ENCODE assay signal across 8 cellular contexts in the genomic region with DNA sequence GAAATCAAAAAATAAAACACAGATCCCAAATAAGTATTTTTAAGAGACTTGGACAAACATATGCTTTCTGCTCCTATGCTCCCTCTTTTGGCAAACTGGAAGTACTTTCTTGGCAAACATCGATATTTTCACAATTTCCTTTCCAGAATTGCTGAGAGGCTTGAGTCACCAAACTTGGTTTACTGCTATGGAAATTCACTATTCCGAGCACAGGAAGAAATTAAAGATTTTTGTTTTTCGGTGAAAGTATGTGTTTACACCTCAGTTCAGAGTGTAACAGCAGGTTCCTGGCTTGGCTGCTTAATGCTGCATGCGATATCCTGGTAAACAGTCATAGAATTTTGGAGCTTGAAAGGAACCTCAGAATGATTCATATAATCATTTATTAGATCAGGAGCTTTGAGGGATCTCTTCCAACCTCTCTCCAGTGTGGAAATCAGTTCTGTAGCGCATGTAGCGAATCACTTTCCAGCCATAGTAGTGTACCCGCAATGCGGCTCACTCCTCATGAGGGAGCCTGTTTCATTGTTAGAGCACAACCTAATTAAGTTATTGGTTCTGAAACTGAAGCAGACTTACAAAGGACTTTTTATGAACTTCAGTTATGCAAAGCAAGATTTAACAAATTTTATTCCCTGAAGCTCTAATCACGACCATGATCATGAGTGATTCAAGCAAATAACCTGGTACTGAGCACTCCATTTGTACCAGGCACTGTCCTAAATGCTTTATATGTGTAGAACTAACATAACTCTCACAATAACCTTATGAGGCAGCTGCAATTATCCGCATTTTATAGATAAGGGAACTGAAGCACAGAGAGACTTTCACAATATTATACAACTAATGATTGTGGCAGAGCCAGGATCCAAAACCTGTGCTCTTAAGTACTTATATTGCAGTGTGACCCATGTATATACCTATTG. TPM values are rescaled to one million over a fixed set of nuclear protein-coding genes. Genes with fewer than 3 reads are reported as not detected.
DNase-seq lines count a peak whose midpoint lies in the region; ATAC-seq and TF ChIP-seq lines count a peak whose summit lies in the region.

No MANE protein-coding gene starts in this region.

- peak; percentile 27 to 76 (median 66) for ATAC-seq in heart right ventricle
- ATAC-seq in HG03175 (IDR thresholded peaks at IDR 0.05; ENCODE audit: unreplicated experiment), result no peak
- ATAC-seq in GM18870 (IDR thresholded peaks at IDR 0.05; ENCODE audit: unreplicated experiment), result no peak

- WGBS in heart right ventricle, 2 donors, result 45 to 61% methylated on average over 10 of the region's 10 CpGs

- peaks cover 35% of the 10 kb centered on the region for H3K4me1 ChIP-seq in adipocyte (ENCODE audit: control insufficient read depth, insufficient read depth, low read length)
- H3K4me1 ChIP-seq in heart right ventricle, result peaks cover 2 to 51% (median 34%) of the 10 kb centered on the region in 9 donors
- peaks cover 0 to 16% (median 10%) of the 10 kb centered on the region in 3 donors for H3K4me1 ChIP-seq in skeletal muscle tissue (ENCODE audit: control insufficient read depth in 3 of 3, insufficient read depth in 3 of 3, low read length in 3 of 3)

- intact Hi-C loops in heart right ventricle (cut with DNase I), result loop anchor here in 7 of 10 donors (2.0 to 10.0 kb wide), 7 partner anchors 47 to 120 kb away; a partner anchor contains a TSS

- H3K27ac ChIP-seq in 22Rv1 (no peak overlapping the region), heart right ventricle (peak overlapping the region; percentile 20 to 82 (median 66)), skeletal muscle tissue (ENCODE audit: low read depth, low read length) (peak overlapping the region; percentile 64)

- H3K27me3 ChIP-seq in adipocyte (replicated peaks; ENCODE audit: control insufficient read depth, insufficient read depth, low read length) (no peaks in the 10 kb centered on the region), heart right ventricle (no peaks in the 10 kb centered on the region), skeletal muscle tissue (ENCODE audit: control insufficient read depth in 3 of 3, insufficient read depth in 3 of 3, low read length in 3 of 3) (no peaks in the 10 kb centered on the region)

- H3K4me3 ChIP-seq in HFF-Myc (replicated peaks; ENCODE audit: low read depth, low read length) (peak overlapping the region; percentile 25), adipocyte (ENCODE audit: low read length) (peak overlapping the region; percentile 70), heart right ventricle (peak overlapping the region in 8 of 10 donors; percentile 2 to 44 (median 28)), skeletal muscle tissue (ENCODE audit: low read length in 3 of 3) (peak overlapping the region; percentile 22 to 73 (median 30))

- H3K36me3 ChIP-seq in adipocyte (ENCODE audit: control insufficient read depth, insufficient read depth, low read length, severe bottlenecking) (no peaks in the 10 kb centered on the region), heart right ventricle (peaks cover 0 to 14% (median 0%) of the 10 kb centered on the region in 9 donors), skeletal muscle tissue (ENCODE audit: control insufficient read depth in 3 of 3, insufficient read depth in 3 of 3, low read length in 3 of 3) (no peaks in the 10 kb centered on the region)

- H3K9ac ChIP-seq in adipocyte (ENCODE audit: low read length) (peak overlapping the region; percentile 78), skeletal muscle tissue (ENCODE audit: low read depth in 1 of 3, low read length in 3 of 3) (peak overlapping the region; percentile 50 to 60 (median 58))

- DNase-seq in HFF-Myc (ENCODE audit: extremely low read depth, low read depth) (peak; percentile 75), adipocyte (ENCODE audit: low read depth) (peak; percentile 93), heart right ventricle (no peak)
- no peak for DNase-seq in stimulated activated CD4-positive, alpha-beta T cell treated with anti-CD3 and anti-CD28 coated beads, Interleukin-2, amount 100 ng/mL, for 24 hours

- H3K9me3 ChIP-seq in adipocyte (ENCODE audit: control insufficient read depth, low read length) (no peaks in the 10 kb centered on the region), heart right ventricle (no peaks in the 10 kb centered on the region), skeletal muscle tissue (ENCODE audit: control insufficient read depth in 3 of 3, low read length in 3 of 3) (no peaks in the 10 kb centered on the region)

- TF ChIP-seq CTCF in 22Rv1 (IDR thresholded peaks at IDR 0.05) (peak; percentile 85), HFF-Myc (IDR thresholded peaks at IDR 0.05; ENCODE audit: low read depth, low read length, missing control alignments) (peak; percentile 56), heart right ventricle (IDR thresholded peaks at IDR 0.05) (peak; percentile 27 to 73 (median 54))

RNA-seq across cellular contexts. Expression of a gene that starts 56.4 kb away (rescaled TPM):
- total RNA-seq in heart right ventricle, result 1,000 to 10,000 TPM; 1,003 to 4,750 (median 1,632) TPM
- polyA plus RNA-seq in heart right ventricle, result 100 to 1,000 TPM; 316 to 678 TPM
- 515 TPM for total RNA-seq in skeletal muscle tissue

Comparison
In these comparisons a context has a peak if more than half of its experiments do, and no peak if none do; other contexts are left out.
1. DNase-seq: peak in HFF-Myc (single experiment) and adipocyte (single experiment); none in heart right ventricle (0 of 2) and stimulated activated CD4-positive, alpha-beta T cell treated with anti-CD3 and anti-CD28 coated beads, Interleukin-2, amount 100 ng/mL, for 24 hours (0 of 2).
2. ATAC-seq: peak in heart right ventricle (8 of 8); none in HG03175 (single experiment) and GM18870 (single experiment).
3. Peak in every context shown above with its lines, with median percentiles within 50 percentile points of each other: CTCF ChIP-seq and H3K4me3 ChIP-seq.